In genomic region chr2:28277466-28277865, GRCh38 we compare ENCODE assay signal across 18 cellular contexts.
DNase-seq lines count a peak whose midpoint lies in the region; ATAC-seq and TF ChIP-seq lines count a peak whose summit lies in the region.
"Had no signal": no experiment of that assay in that cellular context is flagged by ENCODE, and none has a peak within 500 bp of the region (broad histone marks: within the 10 kb centered on the region; RNA-seq: fewer than 3 reads in every experiment).

No MANE protein-coding gene starts in this region.

- no peak for TF ChIP-seq POLR2A in sigmoid colon (IDR thresholded peaks at IDR 0.05)

- DNase-seq in DMS153 (lab: John Stamatoyannopoulos, UW): peak; percentile 98
- peak; percentile 85 to 94 (median 87) for DNase-seq in NCI-H1417 (lab: John Stamatoyannopoulos, UW)
- DNase-seq in NCI-H510A treated with DMSO at 0.1 percent for 48 hours (lab: John Stamatoyannopoulos, UW): peak; percentile 93
- no peak for DNase-seq in sigmoid colon
- no peak for DNase-seq in activated T-cell treated with anti-CD3 and anti-CD28 coated beads, Interleukin-2, amount 50 U/mL, for 24 hours
- DNase-seq: activated CD4-positive, alpha-beta T cell treated with anti-CD3 and anti-CD28 coated beads for 36 hours; CD4-positive, CD25-positive, alpha-beta regulatory T cell; mucosa of descending colon; NCI-H526; transverse colon had no signal

- H3K9me3 ChIP-seq in esophagus (ENCODE audit: control insufficient read depth in 2 of 2, insufficient read depth in 1 of 2, low read depth in 1 of 2, low read length in 1 of 2) (no peaks in the 10 kb centered on the region), sigmoid colon (no peaks in the 10 kb centered on the region)
- H3K9me3 ChIP-seq: mucosa of descending colon, neutrophil, transverse colon had no signal

- peaks cover 4 to 10% of the 10 kb centered on the region in 2 donors for H3K4me1 ChIP-seq in esophagus (ENCODE audit: control insufficient read depth in 2 of 2, insufficient read depth in 2 of 2, low read length in 1 of 2)
- peaks cover 0 to 31% (median 24%) of the 10 kb centered on the region in 4 donors for H3K4me1 ChIP-seq in sigmoid colon

- TF ChIP-seq EP300 in sigmoid colon (IDR thresholded peaks at IDR 0.05): no peak

- 84 to 86% methylated on average over 7 of the region's 7 CpGs for WGBS in esophagus, 2 donors
- 72 to 86% methylated on average over 7 of the region's 7 CpGs for WGBS in sigmoid colon, 2 donors

- H3K27me3 ChIP-seq in esophagus (ENCODE audit: control insufficient read depth in 1 of 2, insufficient read depth in 2 of 2, low read length in 2 of 2) (no peaks in the 10 kb centered on the region), sigmoid colon (no peaks in the 10 kb centered on the region)
- H3K27me3 ChIP-seq: neutrophil, transverse colon had no signal

- H3K4me3 ChIP-seq in esophagus (ENCODE audit: low read depth in 1 of 2, low read length in 2 of 2) (no peak overlapping the region), sigmoid colon (no peak overlapping the region)
- H3K4me3 ChIP-seq: mucosa of descending colon, transverse colon had no signal

- ATAC-seq in GM18519 (IDR thresholded peaks at IDR 0.05; ENCODE audit: low FRiP score, unreplicated experiment): no peak
- ATAC-seq in stimulated activated memory B cell treated with anti-CD40 and anti-IgM and Interleukin-4, amounts not matched to agents 10 μg/mL and 1 μg/mL and 100 μg/mL, for 72 hours: no peak
- ATAC-seq: activated CD4-positive, alpha-beta T cell treated with anti-CD3 and anti-CD28 coated beads for 36 hours; left lobe of liver; mucosa of descending colon; stimulated activated effector memory CD8-positive, alpha-beta T cell treated with anti-CD3 and anti-CD28 coated beads, Interleukin-12 subunit alpha, Interleukin-12 subunit beta, amount 100 ng/mL, for 72 hours had no signal

- H3K9me3 Mint-ChIP-seq in stimulated activated memory B cell treated with anti-CD40 and anti-IgM and Interleukin-4, amounts not matched to agents 10 μg/mL and 1 μg/mL and 100 μg/mL, for 72 hours: no peaks in the 10 kb centered on the region
- H3K9me3 Mint-ChIP-seq in activated T-cell treated with anti-CD3 and anti-CD28 coated beads, Interleukin-2, amount 50 U/mL, for 24 hours: no peaks in the 10 kb centered on the region
- H3K9me3 Mint-ChIP-seq: activated T-helper 2 cell treated with anti-CD3 and anti-CD28 coated beads, Interferon-gamma antibody, Interleukin-2, Interleukin-4, amounts not matched to agents 10 μg/mL and 5 μg/mL and 100 μg/mL, durations not matched to agents 14 hours and 24 hours and 36 hours; CD4-positive, CD25-positive, alpha-beta regulatory T cell; stimulated activated effector memory CD8-positive, alpha-beta T cell treated with anti-CD3 and anti-CD28 coated beads, Interleukin-12 subunit alpha, Interleukin-12 subunit beta, amount 100 ng/mL, for 72 hours had no signal

- H3K36me3 Mint-ChIP-seq in stimulated activated memory B cell treated with anti-CD40 and anti-IgM and Interleukin-4, amounts not matched to agents 10 μg/mL and 1 μg/mL and 100 μg/mL, for 72 hours: peaks cover 46% of the 10 kb centered on the region
- peaks cover 11% of the 10 kb centered on the region for H3K36me3 Mint-ChIP-seq in activated T-cell treated with anti-CD3 and anti-CD28 coated beads, Interleukin-2, amount 50 U/mL, for 24 hours (ENCODE audit: low read depth)

- no peak overlapping the region for H3K4me3 Mint-ChIP-seq in stimulated activated memory B cell treated with anti-CD40 and anti-IgM and Interleukin-4, amounts not matched to agents 10 μg/mL and 1 μg/mL and 100 μg/mL, for 72 hours
- no peak overlapping the region for H3K4me3 Mint-ChIP-seq in activated T-cell treated with anti-CD3 and anti-CD28 coated beads, Interleukin-2, amount 50 U/mL, for 24 hours
- H3K4me3 Mint-ChIP-seq: activated CD4-positive, alpha-beta T cell treated with anti-CD3 and anti-CD28 coated beads for 36 hours; CD4-positive, CD25-positive, alpha-beta regulatory T cell; stimulated activated effector memory CD8-positive, alpha-beta T cell treated with anti-CD3 and anti-CD28 coated beads, Interleukin-12 subunit alpha, Interleukin-12 subunit beta, amount 100 ng/mL, for 72 hours had no signal

- peak overlapping the region; percentile 65 to 96 for H3K27ac ChIP-seq in esophagus (ENCODE audit: low read depth in 2 of 2, low read length in 1 of 2)
- H3K27ac ChIP-seq in sigmoid colon: no peak overlapping the region
- H3K27ac ChIP-seq: HL-60, neutrophil had no signal

- H3K27ac Mint-ChIP-seq in stimulated activated memory B cell treated with anti-CD40 and anti-IgM and Interleukin-4, amounts not matched to agents 10 μg/mL and 1 μg/mL and 100 μg/mL, for 72 hours: no peak overlapping the region
- no peak overlapping the region for H3K27ac Mint-ChIP-seq in activated T-cell treated with anti-CD3 and anti-CD28 coated beads, Interleukin-2, amount 50 U/mL, for 24 hours
- H3K27ac Mint-ChIP-seq: activated CD4-positive, alpha-beta T cell treated with anti-CD3 and anti-CD28 coated beads for 36 hours; activated T-helper 2 cell treated with anti-CD3 and anti-CD28 coated beads, Interferon-gamma antibody, Interleukin-2, Interleukin-4, amounts not matched to agents 10 μg/mL and 5 μg/mL and 100 μg/mL, durations not matched to agents 14 hours and 24 hours and 36 hours; stimulated activated effector memory CD8-positive, alpha-beta T cell treated with anti-CD3 and anti-CD28 coated beads, Interleukin-12 subunit alpha, Interleukin-12 subunit beta, amount 100 ng/mL, for 72 hours had no signal

- peaks cover 11% of the 10 kb centered on the region for H3K4me1 Mint-ChIP-seq in stimulated activated memory B cell treated with anti-CD40 and anti-IgM and Interleukin-4, amounts not matched to agents 10 μg/mL and 1 μg/mL and 100 μg/mL, for 72 hours
- peaks cover 31% of the 10 kb centered on the region for H3K4me1 Mint-ChIP-seq in activated T-cell treated with anti-CD3 and anti-CD28 coated beads, Interleukin-2, amount 50 U/mL, for 24 hours (ENCODE audit: low read depth)

- H3K36me3 ChIP-seq in esophagus (ENCODE audit: control insufficient read depth in 2 of 2, insufficient read depth in 2 of 2, low read length in 1 of 2): no peaks in the 10 kb centered on the region
- H3K36me3 ChIP-seq in sigmoid colon: no peaks in the 10 kb centered on the region
- H3K36me3 ChIP-seq: neutrophil, transverse colon had no signal

- intact Hi-C loops in sigmoid colon (cut with DNase I): no loop called here

- TF ChIP-seq CTCF in sigmoid colon (IDR thresholded peaks at IDR 0.05): no peak

- H3K27me3 Mint-ChIP-seq in stimulated activated memory B cell treated with anti-CD40 and anti-IgM and Interleukin-4, amounts not matched to agents 10 μg/mL and 1 μg/mL and 100 μg/mL, for 72 hours: no peaks in the 10 kb centered on the region
- no peaks in the 10 kb centered on the region for H3K27me3 Mint-ChIP-seq in activated T-cell treated with anti-CD3 and anti-CD28 coated beads, Interleukin-2, amount 50 U/mL, for 24 hours
- H3K27me3 Mint-ChIP-seq: activated CD4-positive, alpha-beta T cell treated with anti-CD3 and anti-CD28 coated beads for 36 hours; CD4-positive, CD25-positive, alpha-beta regulatory T cell had no signal

Comparison
In these comparisons a context has a peak if more than half of its experiments do, and no peak if none do; other contexts are left out.
1. DNase-seq: peak in DMS153 (single experiment), NCI-H1417 (3 of 3) and NCI-H510A treated with DMSO at 0.1 percent for 48 hours (single experiment); none in sigmoid colon (single experiment) and activated T-cell treated with anti-CD3 and anti-CD28 coated beads, Interleukin-2, amount 50 U/mL, for 24 hours (single experiment).
2. H3K27ac ChIP-seq: peak in esophagus (2 of 2); none in sigmoid colon (0 of 4).